17 cellular contexts compared by ENCODE assay signal in the genomic region with DNA sequence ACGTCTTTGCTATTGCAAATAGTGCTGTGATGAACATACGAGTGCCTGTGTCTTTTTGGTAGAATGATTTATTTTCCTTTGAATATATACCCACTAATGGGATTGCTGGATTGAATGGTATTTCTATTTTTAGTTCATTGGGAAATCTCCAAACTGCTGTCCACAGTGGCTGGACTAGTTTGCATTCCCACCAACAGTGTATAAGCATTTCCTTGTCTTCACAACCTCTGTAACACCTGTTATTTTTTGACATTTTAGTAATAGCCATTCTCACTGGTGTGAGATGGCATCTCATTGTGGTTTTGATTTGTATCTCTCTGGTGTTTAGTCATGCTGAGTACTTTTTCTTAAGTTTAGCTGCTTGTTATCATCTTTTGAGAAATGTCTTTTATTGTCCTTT.
DNase-seq lines count a peak whose midpoint lies in the region; TF ChIP-seq lines count a peak whose summit lies in the region.
"Had no signal": no experiment of that assay in that cellular context is flagged by ENCODE, and none has a peak within 500 bp of the region (broad histone marks: within the 10 kb centered on the region; RNA-seq: fewer than 3 reads in every experiment).

No MANE protein-coding gene starts in this region.

- H3K4me3 ChIP-seq in AG10803 (ENCODE audit: low read length) (no peak overlapping the region), adrenal gland (no peak overlapping the region)
- H3K4me3 ChIP-seq: BLaER1 treated with 17β-estradiol and CSF1 and Interleukin-3, amounts not matched to agents 10 nM and 100 nM had no signal

- TF ChIP-seq CTCF in AG10803 (conservative IDR thresholded peaks at IDR 0.05; ENCODE audit: low read length) (no peak), HFFc6 (IDR thresholded peaks at IDR 0.05) (no peak), adrenal gland (IDR thresholded peaks at IDR 0.05) (no peak)

- H3K4me1 ChIP-seq in adrenal gland (replicated peaks in 1 of 2), result no peaks in the 10 kb centered on the region

- no peak overlapping the region for H3K27ac ChIP-seq in adrenal gland
- H3K27ac ChIP-seq: BLaER1 treated with 17β-estradiol and CSF1 and Interleukin-3, amounts not matched to agents 10 nM and 100 nM; HL-60 had no signal

- H3K36me3 Mint-ChIP-seq in HFFc6 (ENCODE audit: low read depth), result peaks cover 62% of the 10 kb centered on the region

- H3K9me3 ChIP-seq in adrenal gland (replicated peaks in 1 of 3), result no peaks in the 10 kb centered on the region

- peak overlapping the region; percentile 85 for H3K27ac Mint-ChIP-seq in HFFc6

- DNase-seq in AG10803 (ENCODE audit: low read depth), result peak; percentile 77
- DNase-seq in HFFc6, result peak; percentile 89
- DNase-seq in astrocyte of the hippocampus (ENCODE audit: low read depth, low spot score), result peak; percentile 39
- peak; percentile 89 for DNase-seq in myocyte (ENCODE audit: low read depth)
- DNase-seq in hepatic stellate cell (ENCODE audit: low spot score), result no peak
- no peak for DNase-seq in epidermal melanocyte (ENCODE audit: insufficient read length, low spot score)
- DNase-seq in cortex of kidney (lab: John Stamatoyannopoulos, UW), result no peak
- no peak for DNase-seq in adrenal gland
- DNase-seq: H7; MV-4-11; NCI-H1417; NCI-H187 treated with DMSO at 0.1 percent for 48 hours; NCI-H446; NK-92 treated with Interleukin-12 subunit alpha and Interleukin-12 subunit beta, amount 100 ng/mL, for 24 hours; SHP77 treated with DMSO at 0.1 percent for 48 hours had no signal

- H3K4me1 Mint-ChIP-seq in HFFc6 (ENCODE audit: low read depth), result peaks cover 93% of the 10 kb centered on the region

- TF ChIP-seq POLR2A in adrenal gland (IDR thresholded peaks at IDR 0.05), result no peak

- intact Hi-C loops in adrenal gland (cut with DNase I), result no loop called here

- no peaks in the 10 kb centered on the region for H3K36me3 ChIP-seq in adrenal gland (replicated peaks in 1 of 2)
- H3K36me3 ChIP-seq: BLaER1 treated with 17β-estradiol and CSF1 and Interleukin-3, amounts not matched to agents 10 nM and 100 nM had no signal

- H3K4me3 Mint-ChIP-seq in HFFc6, result peak overlapping the region; percentile 54

- WGBS in adrenal gland, 4 donors, result 71 to 79% (median 75%) methylated on average over 2 of the region's 2 CpGs

- H3K27me3 Mint-ChIP-seq in HFFc6 (ENCODE audit: insufficient read depth), result peaks cover 11% of the 10 kb centered on the region

- no peaks in the 10 kb centered on the region for H3K27me3 ChIP-seq in adrenal gland
- H3K27me3 ChIP-seq: BLaER1 treated with 17β-estradiol and CSF1 and Interleukin-3, amounts not matched to agents 10 nM and 100 nM had no signal

- peaks cover 8% of the 10 kb centered on the region for H3K9me3 Mint-ChIP-seq in HFFc6

Comparison
In these comparisons a context has a peak if more than half of its experiments do, and no peak if none do; other contexts are left out.
1. DNase-seq: peak in AG10803 (single experiment), HFFc6 (single experiment), astrocyte of the hippocampus (single experiment) and myocyte (single experiment); none in hepatic stellate cell (single experiment), epidermal melanocyte (single experiment), cortex of kidney (single experiment) and adrenal gland (0 of 7).